Comparison of ENCODE assay signal across 11 cellular contexts in genomic region chr1:105874621-105875020, GRCh38.
A peak's percentile ranks its signal among the peaks of the same experiment; 100 is the strongest.
DNase-seq lines count a peak whose midpoint lies in the region; ATAC-seq lines count a peak whose summit lies in the region.
"Had no signal": no experiment of that assay in that cellular context is flagged by ENCODE, and none has a peak within 500 bp of the region (broad histone marks: within the 10 kb centered on the region; RNA-seq: fewer than 3 reads in every experiment).

No MANE protein-coding gene starts in this region.

- peak; percentile 49 for DNase-seq in naive B cell
- DNase-seq in activated effector memory CD4-positive, alpha-beta T cell treated with Interleukin-2 at 50 U/mL for 16 hours = no peak
- no peak for DNase-seq in stimulated activated CD4-positive, alpha-beta T cell treated with anti-CD3 and anti-CD28 coated beads, Interleukin-4, amount 100 ng/mL, for 4 hours
- DNase-seq in NCI-H82 treated with DMSO at 0.1 percent for 48 hours (lab: John Stamatoyannopoulos, UW; ENCODE audit: unreplicated experiment) = no peak
- DNase-seq: activated T-cell treated with anti-CD3 and anti-CD28 coated beads, Interleukin-2, amount 50 U/mL, for 72 hours; COR-L47; esophagus squamous epithelium; tibial artery had no signal

- peaks cover 23 to 39% (median 35%) of the 10 kb centered on the region in 3 donors for H3K4me1 Mint-ChIP-seq in naive B cell

- no peaks in the 10 kb centered on the region for H3K36me3 Mint-ChIP-seq in naive B cell

- H3K9me3 Mint-ChIP-seq in naive B cell = peaks cover 0 to 18% (median 8%) of the 10 kb centered on the region in 7 donors

- peak overlapping the region; percentile 55 to 75 (median 62) for H3K4me3 Mint-ChIP-seq in naive B cell
- H3K4me3 Mint-ChIP-seq: activated T-cell treated with anti-CD3 and anti-CD28 coated beads, Interleukin-2, amount 50 U/mL, for 72 hours had no signal

- H3K27me3 Mint-ChIP-seq in naive B cell = no peaks in the 10 kb centered on the region

- peak overlapping the region in 5 of 6 donors; percentile 5 to 92 (median 43) for H3K27ac Mint-ChIP-seq in naive B cell
- H3K27ac Mint-ChIP-seq: activated T-cell treated with anti-CD3 and anti-CD28 coated beads, Interleukin-2, amount 50 U/mL, for 72 hours had no signal

- peak; percentile 79 for ATAC-seq in GM18907 (IDR thresholded peaks at IDR 0.05; ENCODE audit: unreplicated experiment)
- ATAC-seq in HG02588 (IDR thresholded peaks at IDR 0.05; ENCODE audit: unreplicated experiment) = peak; percentile 70
- ATAC-seq in HG03354 (IDR thresholded peaks at IDR 0.05; ENCODE audit: poor library complexity, severe bottlenecking, unreplicated experiment) = peak; percentile 84
- peak; percentile 96 to 97 for ATAC-seq in naive B cell (ENCODE audit: low read depth in 2 of 2)
- ATAC-seq: activated T-cell treated with anti-CD3 and anti-CD28 coated beads, Interleukin-2, amount 50 U/mL, for 72 hours had no signal
